1 cellular context compared by ENCODE assay signal in the genomic region with DNA sequence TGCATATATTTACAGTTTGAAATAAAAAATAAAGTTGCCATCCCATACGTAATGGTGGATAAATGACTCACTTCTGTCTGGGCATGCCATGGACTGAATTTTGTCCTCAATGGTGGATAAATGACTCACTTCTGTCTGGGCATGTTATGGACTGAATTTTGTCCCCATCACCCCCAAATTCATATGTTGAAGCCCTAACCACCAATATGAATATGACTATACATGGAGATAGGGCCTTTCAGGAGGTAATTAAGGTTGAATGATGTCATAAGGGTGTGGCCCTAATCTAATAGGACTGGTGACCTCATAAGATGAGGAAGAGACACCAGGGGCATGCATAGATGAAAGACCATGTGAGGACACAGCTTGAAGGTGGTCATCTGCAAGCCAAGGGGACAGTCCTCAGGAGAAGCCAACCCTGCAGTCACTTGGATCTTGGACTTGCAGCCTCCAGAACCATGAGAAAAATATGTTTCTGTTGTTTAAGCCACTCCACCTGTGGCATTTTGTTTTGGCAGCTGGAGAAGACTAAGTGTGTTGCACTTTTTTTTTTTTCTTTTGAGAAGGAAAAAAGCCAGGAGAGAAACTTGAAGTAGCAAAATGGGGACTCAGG.
TF ChIP-seq lines count a peak whose summit lies in the region.

No MANE protein-coding gene starts in this region.

TF ChIP-seq in GM12878, 131 proteins besides CTCF, POLR2A, EP300 and RAD21 (continued from another document):
- TF ChIP-seq, protein P1, sequence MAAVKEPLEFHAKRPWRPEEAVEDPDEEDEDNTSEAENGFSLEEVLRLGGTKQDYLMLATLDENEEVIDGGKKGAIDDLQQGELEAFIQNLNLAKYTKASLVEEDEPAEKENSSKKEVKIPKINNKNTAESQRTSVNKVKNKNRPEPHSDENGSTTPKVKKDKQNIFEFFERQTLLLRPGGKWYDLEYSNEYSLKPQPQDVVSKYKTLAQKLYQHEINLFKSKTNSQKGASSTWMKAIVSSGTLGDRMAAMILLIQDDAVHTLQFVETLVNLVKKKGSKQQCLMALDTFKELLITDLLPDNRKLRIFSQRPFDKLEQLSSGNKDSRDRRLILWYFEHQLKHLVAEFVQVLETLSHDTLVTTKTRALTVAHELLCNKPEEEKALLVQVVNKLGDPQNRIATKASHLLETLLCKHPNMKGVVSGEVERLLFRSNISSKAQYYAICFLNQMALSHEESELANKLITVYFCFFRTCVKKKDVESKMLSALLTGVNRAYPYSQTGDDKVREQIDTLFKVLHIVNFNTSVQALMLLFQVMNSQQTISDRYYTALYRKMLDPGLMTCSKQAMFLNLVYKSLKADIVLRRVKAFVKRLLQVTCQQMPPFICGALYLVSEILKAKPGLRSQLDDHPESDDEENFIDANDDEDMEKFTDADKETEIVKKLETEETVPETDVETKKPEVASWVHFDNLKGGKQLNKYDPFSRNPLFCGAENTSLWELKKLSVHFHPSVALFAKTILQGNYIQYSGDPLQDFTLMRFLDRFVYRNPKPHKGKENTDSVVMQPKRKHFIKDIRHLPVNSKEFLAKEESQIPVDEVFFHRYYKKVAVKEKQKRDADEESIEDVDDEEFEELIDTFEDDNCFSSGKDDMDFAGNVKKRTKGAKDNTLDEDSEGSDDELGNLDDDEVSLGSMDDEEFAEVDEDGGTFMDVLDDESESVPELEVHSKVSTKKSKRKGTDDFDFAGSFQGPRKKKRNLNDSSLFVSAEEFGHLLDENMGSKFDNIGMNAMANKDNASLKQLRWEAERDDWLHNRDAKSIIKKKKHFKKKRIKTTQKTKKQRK (IDR thresholded peaks at IDR 0.05; ENCODE audit: low read depth, low read length): no peak
- TF ChIP-seq TBL1XR1 (IDR thresholded peaks at IDR 0.05; ENCODE audit: low read depth, low read length) (no peak), PAX8 (IDR thresholded peaks at IDR 0.05) (no peak), ZNF384 (IDR thresholded peaks at IDR 0.05; ENCODE audit: borderline replicate concordance, low read depth, low read length) (no peak)
